14 cellular contexts compared by ENCODE assay signal in the genomic region with DNA sequence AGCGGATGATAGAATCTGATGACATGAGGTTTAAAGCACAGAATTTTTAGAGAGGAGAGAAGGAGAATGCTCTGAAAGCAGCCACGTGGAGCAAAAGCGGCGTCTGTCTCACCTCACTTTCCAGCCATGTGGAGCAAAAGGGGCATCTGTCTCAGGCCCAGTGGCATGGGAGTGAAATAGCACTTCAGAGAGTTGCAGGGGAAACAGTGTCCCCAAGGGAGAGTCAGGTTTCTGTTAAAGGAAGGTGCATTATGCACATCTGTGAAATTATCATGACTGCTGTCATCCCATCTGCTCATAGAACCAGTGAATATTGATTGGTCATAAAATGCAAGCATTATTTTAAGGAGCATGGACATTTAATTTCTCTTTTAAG.
DNase-seq lines count a peak whose midpoint lies in the region; ATAC-seq and TF ChIP-seq lines count a peak whose summit lies in the region.
"Had no signal": no experiment of that assay in that cellular context is flagged by ENCODE, and none has a peak within 500 bp of the region (broad histone marks: within the 10 kb centered on the region; RNA-seq: fewer than 3 reads in every experiment).

No MANE protein-coding gene starts in this region.

- ATAC-seq in SK-N-SH treated with all-trans-retinoic acid at 6 μM for 48 hours (no peak), GM21526 (IDR thresholded peaks at IDR 0.05; ENCODE audit: low FRiP score, unreplicated experiment) (no peak)
- ATAC-seq: mucosa of descending colon; stimulated activated naive CD8-positive, alpha-beta T cell treated with anti-CD3 and anti-CD28 coated beads, Interleukin-15, Interleukin-2, amounts not matched to agents 100 U/mL and 50 U/mL, for 24 hours had no signal

- H3K4me1 ChIP-seq in SK-N-SH (ENCODE audit: control insufficient read depth in 1 of 2, insufficient read depth in 2 of 2, low read depth in 1 of 2, low read length in 1 of 2), result no peaks in the 10 kb centered on the region
- H3K4me1 ChIP-seq: vagina had no signal

- H3K36me3 ChIP-seq in SK-N-SH (replicated peaks in 1 of 2; ENCODE audit: control insufficient read depth in 1 of 2, insufficient read depth in 2 of 2, low read length in 1 of 2), result no peaks in the 10 kb centered on the region
- H3K36me3 ChIP-seq: vagina had no signal

- in situ Hi-C loops in KBM-7 (cut with MboI; ENCODE audit: low pct_unique_long_range_greater_than_20kb, low sequenced_read_pairs), result no loop called here

- H3K9me2 ChIP-seq in SK-N-SH, result no peaks in the 10 kb centered on the region

- no peak overlapping the region for H3K4me3 ChIP-seq in SK-N-SH (ENCODE audit: low read depth in 2 of 2, low read length in 1 of 2)
- no peak overlapping the region for H3K4me3 ChIP-seq in NB4 (ENCODE audit: low read depth, low read length)
- H3K4me3 ChIP-seq: mucosa of descending colon, vagina had no signal

- 98% methylated on average over 4 of the region's 4 CpGs for WGBS in SK-N-SH (ENCODE audit: low lambda C conversion rate)

- peaks cover 27% of the 10 kb centered on the region for H3K79me2 ChIP-seq in SK-N-SH (ENCODE audit: insufficient read depth)

- H3K4me2 ChIP-seq in SK-N-SH, result no peak overlapping the region

- POLR2A ChIA-PET in SK-N-SH (lab: Yijun Ruan, JAX), result no interaction called here

- H3K27ac ChIP-seq in SK-N-SH (ENCODE audit: low read depth in 2 of 2, low read length in 1 of 2), result no peak overlapping the region
- H3K27ac ChIP-seq: vagina had no signal

- DNase-seq in SK-N-SH (peak; percentile 10), NB4 (ENCODE audit: low read depth) (peak; percentile 14), NCI-H82 (lab: John Stamatoyannopoulos, UW) (peak; percentile 88), A172 (ENCODE audit: low spot score) (no peak), KBM-7 (no peak)
- DNase-seq in activated naive CD4-positive, alpha-beta T cell treated with anti-CD3 and anti-CD28 coated beads, Interleukin-2, amount 50 U/mL, for 16 hours, result no peak
- DNase-seq: activated CD4-positive, alpha-beta T cell treated with anti-CD3 and anti-CD28 coated beads, Interleukin-2, amount 50 U/mL, for 48 hours; mucosa of descending colon; MV-4-11; SHP77 treated with DMSO at 0.1 percent for 48 hours; stimulated activated naive CD8-positive, alpha-beta T cell treated with anti-CD3 and anti-CD28 coated beads, Interleukin-15, Interleukin-2, amounts not matched to agents 100 U/mL and 50 U/mL, for 24 hours had no signal

- H3K27me3 ChIP-seq in SK-N-SH (ENCODE audit: insufficient read depth), result no peaks in the 10 kb centered on the region
- H3K27me3 ChIP-seq: vagina had no signal

- H2AFZ ChIP-seq in SK-N-SH (ENCODE audit: low read depth), result no peak overlapping the region

- TF ChIP-seq EP300 in SK-N-SH (IDR thresholded peaks at IDR 0.05; ENCODE audit: borderline replicate concordance in 1 of 2, low read depth in 1 of 2, low read length in 1 of 2), result no peak

- no peaks in the 10 kb centered on the region for H3F3A ChIP-seq in SK-N-SH (replicated peaks; ENCODE audit: insufficient read depth)

- no peak for TF ChIP-seq RAD21 in SK-N-SH (IDR thresholded peaks at IDR 0.05; ENCODE audit: low read length)

- TF ChIP-seq POLR2A in NB4 (IDR thresholded peaks at IDR 0.05; ENCODE audit: extremely low read depth, insufficient read length), result no peak

- TF ChIP-seq CTCF in SK-N-SH (IDR thresholded peaks at IDR 0.05) (no peak), NB4 (IDR thresholded peaks at IDR 0.05; ENCODE audit: low read depth, low read length) (no peak)

- H3K9ac ChIP-seq in SK-N-SH, result no peak overlapping the region

- H3K9me3 ChIP-seq in SK-N-SH, result no peaks in the 10 kb centered on the region
- H3K9me3 ChIP-seq: mucosa of descending colon, vagina had no signal

- H4K20me1 ChIP-seq in SK-N-SH (ENCODE audit: insufficient read depth), result no peaks in the 10 kb centered on the region; the same call in 1 of the 2 replicates

- CTCF ChIA-PET in SK-N-SH (lab: Yijun Ruan, JAX), result no interaction called here

TF ChIP-seq in SK-N-SH, 30 proteins besides CTCF, POLR2A, EP300 and RAD21:
- TF ChIP-seq MXI1 (IDR thresholded peaks at IDR 0.05; ENCODE audit: low read depth, low read length) (peak; percentile 42; the same call in 1 of the 2 replicates), MAX (IDR thresholded peaks at IDR 0.05; ENCODE audit: low read depth) (no peak)

TF ChIP-seq in SK-N-SH treated with all-trans-retinoic acid at 6 μM for 48 hours, 23 proteins besides CTCF, POLR2A, EP300 and RAD21:
- no peak for TF ChIP-seq BACH2 (CRISPR knock-in tag; IDR thresholded peaks at IDR 0.05; ENCODE audit: borderline replicate concordance)
- TF ChIP-seq ZFP30 (CRISPR knock-in tag; IDR thresholded peaks at IDR 0.05), result no peak
- TF ChIP-seq ARNTL (CRISPR knock-in tag; IDR thresholded peaks at IDR 0.05; ENCODE audit: borderline replicate concordance, low read depth), result no peak

Comparison
In these comparisons a context has a peak if more than half of its experiments do, and no peak if none do; other contexts are left out.
1. DNase-seq: peak in SK-N-SH (single experiment), NB4 (single experiment) and NCI-H82 (single experiment); none in activated naive CD4-positive, alpha-beta T cell treated with anti-CD3 and anti-CD28 coated beads, Interleukin-2, amount 50 U/mL, for 16 hours (single experiment), A172 (single experiment) and KBM-7 (single experiment).